ENCODE assay signal across 1 cellular context in the genomic region with DNA sequence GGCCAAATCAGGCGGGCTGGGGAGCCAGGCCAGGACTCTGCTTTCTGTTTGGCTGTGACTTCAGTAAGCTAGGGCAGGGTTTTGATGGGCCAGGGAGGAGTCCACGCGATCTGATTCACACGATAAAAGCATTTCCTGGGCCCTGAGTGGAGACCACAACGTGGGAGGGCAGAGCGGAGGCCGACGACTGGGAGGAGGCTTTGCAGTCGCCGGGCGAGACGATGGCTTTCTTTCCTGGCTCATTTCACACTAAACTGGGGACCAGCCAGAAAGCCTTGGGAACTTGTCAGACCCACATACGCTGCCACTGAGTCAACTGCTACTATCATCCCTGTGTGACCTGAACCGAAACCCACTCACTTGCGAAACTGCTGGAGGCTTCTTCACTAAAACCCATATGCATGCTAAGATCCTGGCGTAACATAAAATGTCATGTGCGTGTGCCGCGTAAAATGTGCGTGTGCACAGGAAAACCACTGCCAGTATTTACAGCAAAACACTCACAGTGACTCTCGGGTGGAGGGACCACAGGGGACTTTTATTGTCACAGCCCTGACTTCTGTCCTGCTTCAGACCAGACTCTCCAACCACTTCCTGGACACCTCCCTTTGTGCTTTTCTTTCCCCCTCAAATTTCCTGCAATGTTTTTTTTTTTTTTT.
A peak's percentile ranks its signal among the peaks of the same experiment; 100 is the strongest.
TF ChIP-seq lines count a peak whose summit lies in the region.

No MANE protein-coding gene starts in this region.

TF ChIP-seq in GM12878, 131 proteins besides CTCF, POLR2A, EP300 and RAD21 (continued from another document):
- TF ChIP-seq EZH2 (IDR thresholded peaks at IDR 0.05; ENCODE audit: borderline replicate concordance, control insufficient read depth, low read depth, low read length) (no peak), FOS (IDR thresholded peaks at IDR 0.05; ENCODE audit: borderline replicate concordance, extremely low read depth, insufficient read length) (no peak), ZNF217 (IDR thresholded peaks at IDR 0.05) (peak; percentile 52; the same call in 1 of the 2 replicates), NR2F1 (conservative IDR thresholded peaks at IDR 0.05) (no peak; the same call in 1 of the 2 replicates), YY1 (IDR thresholded peaks at IDR 0.05; ENCODE audit: low read depth, low read length) (0 out of 2 replicates have a peak, but pooled peaks have one; percentile 18), ZNF384 (IDR thresholded peaks at IDR 0.05; ENCODE audit: borderline replicate concordance, low read depth, low read length) (peak; percentile 76), EGR1 (IDR thresholded peaks at IDR 0.05; ENCODE audit: borderline replicate concordance in 1 of 2, low read depth in 2 of 2, low read length in 2 of 2) (peak in 1 of 2 experiments; percentile 52; a peak in 1 of 3 replicates), CEBPB (IDR thresholded peaks at IDR 0.05; ENCODE audit: borderline replicate concordance in 1 of 2, low read depth in 2 of 2, low read length in 2 of 2) (peak in 1 of 2 experiments; percentile 37; a peak in 1 of 4 replicates), TCF3 (IDR thresholded peaks at IDR 0.05; ENCODE audit: borderline replicate concordance, insufficient read depth, low read depth, low read length) (no peak), BHLHE40 (IDR thresholded peaks at IDR 0.05; ENCODE audit: borderline replicate concordance in 1 of 2, low read depth in 2 of 2, low read length in 1 of 2) (peak; percentile 87 to 90), PAX5 (IDR thresholded peaks at IDR 0.05; ENCODE audit: borderline replicate concordance, low read depth, low read length) (peak; percentile 81), HDAC6 (IDR thresholded peaks at IDR 0.05; ENCODE audit: unreplicated experiment) (no peak), POLR2AphosphoS2 (IDR thresholded peaks at IDR 0.05; ENCODE audit: low read depth, low read length) (no peak), TAF1 (IDR thresholded peaks at IDR 0.05; ENCODE audit: borderline replicate concordance, low read depth, low read length) (no peak; the same call in 1 of the 2 replicates)
- TF ChIP-seq, protein P1, sequence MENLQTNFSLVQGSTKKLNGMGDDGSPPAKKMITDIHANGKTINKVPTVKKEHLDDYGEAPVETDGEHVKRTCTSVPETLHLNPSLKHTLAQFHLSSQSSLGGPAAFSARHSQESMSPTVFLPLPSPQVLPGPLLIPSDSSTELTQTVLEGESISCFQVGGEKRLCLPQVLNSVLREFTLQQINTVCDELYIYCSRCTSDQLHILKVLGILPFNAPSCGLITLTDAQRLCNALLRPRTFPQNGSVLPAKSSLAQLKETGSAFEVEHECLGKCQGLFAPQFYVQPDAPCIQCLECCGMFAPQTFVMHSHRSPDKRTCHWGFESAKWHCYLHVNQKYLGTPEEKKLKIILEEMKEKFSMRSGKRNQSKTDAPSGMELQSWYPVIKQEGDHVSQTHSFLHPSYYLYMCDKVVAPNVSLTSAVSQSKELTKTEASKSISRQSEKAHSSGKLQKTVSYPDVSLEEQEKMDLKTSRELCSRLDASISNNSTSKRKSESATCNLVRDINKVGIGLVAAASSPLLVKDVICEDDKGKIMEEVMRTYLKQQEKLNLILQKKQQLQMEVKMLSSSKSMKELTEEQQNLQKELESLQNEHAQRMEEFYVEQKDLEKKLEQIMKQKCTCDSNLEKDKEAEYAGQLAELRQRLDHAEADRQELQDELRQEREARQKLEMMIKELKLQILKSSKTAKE (IDR thresholded peaks at IDR 0.05; ENCODE audit: low read depth, poor library complexity, severe bottlenecking), result peak; percentile 73
- TF ChIP-seq, protein P2, sequence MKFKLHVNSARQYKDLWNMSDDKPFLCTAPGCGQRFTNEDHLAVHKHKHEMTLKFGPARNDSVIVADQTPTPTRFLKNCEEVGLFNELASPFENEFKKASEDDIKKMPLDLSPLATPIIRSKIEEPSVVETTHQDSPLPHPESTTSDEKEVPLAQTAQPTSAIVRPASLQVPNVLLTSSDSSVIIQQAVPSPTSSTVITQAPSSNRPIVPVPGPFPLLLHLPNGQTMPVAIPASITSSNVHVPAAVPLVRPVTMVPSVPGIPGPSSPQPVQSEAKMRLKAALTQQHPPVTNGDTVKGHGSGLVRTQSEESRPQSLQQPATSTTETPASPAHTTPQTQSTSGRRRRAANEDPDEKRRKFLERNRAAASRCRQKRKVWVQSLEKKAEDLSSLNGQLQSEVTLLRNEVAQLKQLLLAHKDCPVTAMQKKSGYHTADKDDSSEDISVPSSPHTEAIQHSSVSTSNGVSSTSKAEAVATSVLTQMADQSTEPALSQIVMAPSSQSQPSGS (IDR thresholded peaks at IDR 0.05; ENCODE audit: low read length), result peak; percentile 64; the same call in 1 of the 2 replicates
- TF ChIP-seq, protein P3, sequence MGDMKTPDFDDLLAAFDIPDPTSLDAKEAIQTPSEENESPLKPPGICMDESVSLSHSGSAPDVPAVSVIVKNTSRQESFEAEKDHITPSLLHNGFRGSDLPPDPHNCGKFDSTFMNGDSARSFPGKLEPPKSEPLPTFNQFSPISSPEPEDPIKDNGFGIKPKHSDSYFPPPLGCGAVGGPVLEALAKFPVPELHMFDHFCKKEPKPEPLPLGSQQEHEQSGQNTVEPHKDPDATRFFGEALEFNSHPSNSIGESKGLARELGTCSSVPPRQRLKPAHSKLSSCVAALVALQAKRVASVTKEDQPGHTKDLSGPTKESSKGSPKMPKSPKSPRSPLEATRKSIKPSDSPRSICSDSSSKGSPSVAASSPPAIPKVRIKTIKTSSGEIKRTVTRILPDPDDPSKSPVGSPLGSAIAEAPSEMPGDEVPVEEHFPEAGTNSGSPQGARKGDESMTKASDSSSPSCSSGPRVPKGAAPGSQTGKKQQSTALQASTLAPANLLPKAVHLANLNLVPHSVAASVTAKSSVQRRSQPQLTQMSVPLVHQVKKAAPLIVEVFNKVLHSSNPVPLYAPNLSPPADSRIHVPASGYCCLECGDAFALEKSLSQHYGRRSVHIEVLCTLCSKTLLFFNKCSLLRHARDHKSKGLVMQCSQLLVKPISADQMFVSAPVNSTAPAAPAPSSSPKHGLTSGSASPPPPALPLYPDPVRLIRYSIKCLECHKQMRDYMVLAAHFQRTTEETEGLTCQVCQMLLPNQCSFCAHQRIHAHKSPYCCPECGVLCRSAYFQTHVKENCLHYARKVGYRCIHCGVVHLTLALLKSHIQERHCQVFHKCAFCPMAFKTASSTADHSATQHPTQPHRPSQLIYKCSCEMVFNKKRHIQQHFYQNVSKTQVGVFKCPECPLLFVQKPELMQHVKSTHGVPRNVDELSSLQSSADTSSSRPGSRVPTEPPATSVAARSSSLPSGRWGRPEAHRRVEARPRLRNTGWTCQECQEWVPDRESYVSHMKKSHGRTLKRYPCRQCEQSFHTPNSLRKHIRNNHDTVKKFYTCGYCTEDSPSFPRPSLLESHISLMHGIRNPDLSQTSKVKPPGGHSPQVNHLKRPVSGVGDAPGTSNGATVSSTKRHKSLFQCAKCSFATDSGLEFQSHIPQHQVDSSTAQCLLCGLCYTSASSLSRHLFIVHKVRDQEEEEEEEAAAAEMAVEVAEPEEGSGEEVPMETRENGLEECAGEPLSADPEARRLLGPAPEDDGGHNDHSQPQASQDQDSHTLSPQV (IDR thresholded peaks at IDR 0.05), result peak; percentile 80; the same call in 1 of the 2 replicates
- TF ChIP-seq, protein P4, sequence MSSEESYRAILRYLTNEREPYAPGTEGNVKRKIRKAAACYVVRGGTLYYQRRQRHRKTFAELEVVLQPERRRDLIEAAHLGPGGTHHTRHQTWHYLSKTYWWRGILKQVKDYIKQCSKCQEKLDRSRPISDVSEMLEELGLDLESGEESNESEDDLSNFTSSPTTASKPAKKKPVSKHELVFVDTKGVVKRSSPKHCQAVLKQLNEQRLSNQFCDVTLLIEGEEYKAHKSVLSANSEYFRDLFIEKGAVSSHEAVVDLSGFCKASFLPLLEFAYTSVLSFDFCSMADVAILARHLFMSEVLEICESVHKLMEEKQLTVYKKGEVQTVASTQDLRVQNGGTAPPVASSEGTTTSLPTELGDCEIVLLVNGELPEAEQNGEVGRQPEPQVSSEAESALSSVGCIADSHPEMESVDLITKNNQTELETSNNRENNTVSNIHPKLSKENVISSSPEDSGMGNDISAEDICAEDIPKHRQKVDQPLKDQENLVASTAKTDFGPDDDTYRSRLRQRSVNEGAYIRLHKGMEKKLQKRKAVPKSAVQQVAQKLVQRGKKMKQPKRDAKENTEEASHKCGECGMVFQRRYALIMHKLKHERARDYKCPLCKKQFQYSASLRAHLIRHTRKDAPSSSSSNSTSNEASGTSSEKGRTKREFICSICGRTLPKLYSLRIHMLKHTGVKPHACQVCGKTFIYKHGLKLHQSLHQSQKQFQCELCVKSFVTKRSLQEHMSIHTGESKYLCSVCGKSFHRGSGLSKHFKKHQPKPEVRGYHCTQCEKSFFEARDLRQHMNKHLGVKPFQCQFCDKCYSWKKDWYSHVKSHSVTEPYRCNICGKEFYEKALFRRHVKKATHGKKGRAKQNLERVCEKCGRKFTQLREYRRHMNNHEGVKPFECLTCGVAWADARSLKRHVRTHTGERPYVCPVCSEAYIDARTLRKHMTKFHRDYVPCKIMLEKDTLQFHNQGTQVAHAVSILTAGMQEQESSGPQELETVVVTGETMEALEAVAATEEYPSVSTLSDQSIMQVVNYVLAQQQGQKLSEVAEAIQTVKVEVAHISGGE (CRISPR knock-in tag; IDR thresholded peaks at IDR 0.05), result no peak
- TF ChIP-seq, protein P5, sequence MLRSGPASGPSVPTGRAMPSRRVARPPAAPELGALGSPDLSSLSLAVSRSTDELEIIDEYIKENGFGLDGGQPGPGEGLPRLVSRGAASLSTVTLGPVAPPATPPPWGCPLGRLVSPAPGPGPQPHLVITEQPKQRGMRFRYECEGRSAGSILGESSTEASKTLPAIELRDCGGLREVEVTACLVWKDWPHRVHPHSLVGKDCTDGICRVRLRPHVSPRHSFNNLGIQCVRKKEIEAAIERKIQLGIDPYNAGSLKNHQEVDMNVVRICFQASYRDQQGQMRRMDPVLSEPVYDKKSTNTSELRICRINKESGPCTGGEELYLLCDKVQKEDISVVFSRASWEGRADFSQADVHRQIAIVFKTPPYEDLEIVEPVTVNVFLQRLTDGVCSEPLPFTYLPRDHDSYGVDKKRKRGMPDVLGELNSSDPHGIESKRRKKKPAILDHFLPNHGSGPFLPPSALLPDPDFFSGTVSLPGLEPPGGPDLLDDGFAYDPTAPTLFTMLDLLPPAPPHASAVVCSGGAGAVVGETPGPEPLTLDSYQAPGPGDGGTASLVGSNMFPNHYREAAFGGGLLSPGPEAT (IDR thresholded peaks at IDR 0.05; ENCODE audit: low read depth), result peak; percentile 91
